Comparison of ENCODE assay signal across 20 cellular contexts in genomic region chr1:87981386-87981785, GRCh38.
DNase-seq lines count a peak whose midpoint lies in the region; ATAC-seq and TF ChIP-seq lines count a peak whose summit lies in the region.
"Had no signal": no experiment of that assay in that cellular context is flagged by ENCODE, and none has a peak within 500 bp of the region (broad histone marks: within the 10 kb centered on the region; RNA-seq: fewer than 3 reads in every experiment).

No MANE protein-coding gene starts in this region.

- H2BK5ac ChIP-seq in mesendoderm (ENCODE audit: low read length) = no peak overlapping the region

- in situ Hi-C loops in Panc1 (cut with HindIII; ENCODE audit: low pct_unique_long_range_greater_than_20kb, low sequenced_read_pairs) = no loop called here

- no TSS peak for BruUV-seq in Panc1 (replicated peaks; lab: Mats Ljungman, UMichigan)

- H3K4me1 ChIP-seq in Panc1 (ENCODE audit: control insufficient read depth, insufficient read depth, low read length) = no peaks in the 10 kb centered on the region
- H3K4me1 ChIP-seq in mesendoderm (ENCODE audit: control insufficient read depth, low read depth, low read length) = no peaks in the 10 kb centered on the region
- H3K4me1 ChIP-seq in mucosa of descending colon (ENCODE audit: low read depth) = no peaks in the 10 kb centered on the region
- H3K4me1 ChIP-seq: A549, BLaER1, HAP-1 had no signal

- CTCF ChIA-PET in activated CD4-positive, alpha-beta T cell treated with anti-CD3 and anti-CD28 coated beads for 36 hours (lab: Charles Lee) = no interaction called here
- CTCF ChIA-PET in activated CD4-positive, alpha-beta T cell treated with anti-CD3 and anti-CD28 coated beads, Interleukin-2, amount 10 ng/mL, durations not matched to agents 7 days and 5 days (lab: Charles Lee) = no interaction called here
- CTCF ChIA-PET in Panc1 (lab: Charles Lee) = no interaction called here

- DNase-seq in activated CD4-positive, alpha-beta T cell treated with anti-CD3 and anti-CD28 coated beads for 36 hours = no peak
- no peak for DNase-seq in activated CD4-positive, alpha-beta T cell treated with anti-CD3 and anti-CD28 coated beads, Interleukin-2, amount 10 ng/mL, durations not matched to agents 7 days and 5 days
- DNase-seq in AG10803 (ENCODE audit: low read depth) (peak; percentile 6), Panc1 (ENCODE audit: low read depth, low spot score) (no peak), mesendoderm (no peak), mucosa of descending colon (no peak), RKO (ENCODE audit: low spot score) (no peak)
- DNase-seq: CD4-positive, alpha-beta memory T cell; DMS 273 treated with DMSO at 0.1 percent for 48 hours; DMS53; DND-41; EL had no signal

- no peak overlapping the region for H3K56ac ChIP-seq in mesendoderm (ENCODE audit: low read length)

- H2AK5ac ChIP-seq in mesendoderm (ENCODE audit: low read length) = no peak overlapping the region

- H3K4me3 ChIP-seq in AG10803 (ENCODE audit: low read length) (no peak overlapping the region), Panc1 (ENCODE audit: low read depth in 2 of 2, low read length in 2 of 2) (no peak overlapping the region), mesendoderm (ENCODE audit: low read length) (no peak overlapping the region), mucosa of descending colon (no peak overlapping the region)
- H3K4me3 ChIP-seq: A549, BLaER1, GM12878, HAP-1 had no signal

- no peak overlapping the region for H3K18ac ChIP-seq in mesendoderm (ENCODE audit: low read length)

- POLR2A ChIA-PET in activated CD4-positive, alpha-beta T cell treated with anti-CD3 and anti-CD28 coated beads for 36 hours (lab: Charles Lee) = no interaction called here
- POLR2A ChIA-PET in activated CD4-positive, alpha-beta T cell treated with anti-CD3 and anti-CD28 coated beads, Interleukin-2, amount 10 ng/mL, durations not matched to agents 7 days and 5 days (lab: Charles Lee) = no interaction called here
- POLR2A ChIA-PET in Panc1 (lab: Charles Lee) = no interaction called here

- H3K9me3 ChIP-seq in Panc1 (ENCODE audit: control insufficient read depth, insufficient read depth, low read depth, low read length) = no peaks in the 10 kb centered on the region
- H3K9me3 ChIP-seq in mucosa of descending colon = no peaks in the 10 kb centered on the region
- H3K9me3 ChIP-seq: A549, BLaER1, HAP-1 had no signal

- no peak for TF ChIP-seq CTCF in AG10803 (conservative IDR thresholded peaks at IDR 0.05; ENCODE audit: low read length)
- no peak for TF ChIP-seq CTCF in Panc1 (IDR thresholded peaks at IDR 0.05)
- no peak for TF ChIP-seq CTCF in mucosa of descending colon (IDR thresholded peaks at IDR 0.05)

- no peaks in the 10 kb centered on the region for H3K36me3 Mint-ChIP-seq in activated CD4-positive, alpha-beta T cell treated with anti-CD3 and anti-CD28 coated beads for 36 hours (ENCODE audit: low read depth)
- H3K36me3 Mint-ChIP-seq in activated CD4-positive, alpha-beta T cell treated with anti-CD3 and anti-CD28 coated beads, Interleukin-2, amount 10 ng/mL, durations not matched to agents 7 days and 5 days (ENCODE audit: low read depth) = no peaks in the 10 kb centered on the region
- H3K36me3 Mint-ChIP-seq: CD14-positive monocyte; CD4-positive, alpha-beta memory T cell; IgD-negative memory B cell had no signal

- no peaks in the 10 kb centered on the region for H3K79me2 ChIP-seq in mesendoderm (ENCODE audit: control insufficient read depth, insufficient read depth, low read length)

- H3K4me3 Mint-ChIP-seq in activated CD4-positive, alpha-beta T cell treated with anti-CD3 and anti-CD28 coated beads for 36 hours = no peak overlapping the region
- H3K4me3 Mint-ChIP-seq in activated CD4-positive, alpha-beta T cell treated with anti-CD3 and anti-CD28 coated beads, Interleukin-2, amount 10 ng/mL, durations not matched to agents 7 days and 5 days = no peak overlapping the region
- H3K4me3 Mint-ChIP-seq: CD14-positive monocyte; CD4-positive, alpha-beta memory T cell; IgD-negative memory B cell had no signal

- H3K9ac ChIP-seq in mesendoderm (ENCODE audit: low read length) = no peak overlapping the region
- H3K9ac ChIP-seq: BLaER1 had no signal

- no peak overlapping the region for H3K4me2 ChIP-seq in mesendoderm (ENCODE audit: low read length)
- H3K4me2 ChIP-seq: A549, BLaER1 had no signal

- peak overlapping the region; percentile 8 for H3K27ac Mint-ChIP-seq in activated CD4-positive, alpha-beta T cell treated with anti-CD3 and anti-CD28 coated beads for 36 hours
- no peak overlapping the region for H3K27ac Mint-ChIP-seq in activated CD4-positive, alpha-beta T cell treated with anti-CD3 and anti-CD28 coated beads, Interleukin-2, amount 10 ng/mL, durations not matched to agents 7 days and 5 days
- H3K27ac Mint-ChIP-seq: CD14-positive monocyte; CD4-positive, alpha-beta memory T cell; IgD-negative memory B cell had no signal

- no peaks in the 10 kb centered on the region for H3K9me3 Mint-ChIP-seq in activated CD4-positive, alpha-beta T cell treated with anti-CD3 and anti-CD28 coated beads for 36 hours (ENCODE audit: low read depth)
- H3K9me3 Mint-ChIP-seq in activated CD4-positive, alpha-beta T cell treated with anti-CD3 and anti-CD28 coated beads, Interleukin-2, amount 10 ng/mL, durations not matched to agents 7 days and 5 days = no peaks in the 10 kb centered on the region
- H3K9me3 Mint-ChIP-seq: CD14-positive monocyte; CD4-positive, alpha-beta memory T cell; IgD-negative memory B cell had no signal

- no peak for ATAC-seq in activated CD4-positive, alpha-beta T cell treated with anti-CD3 and anti-CD28 coated beads for 36 hours
- no peak for ATAC-seq in Panc1
- ATAC-seq in mucosa of descending colon = no peak
- ATAC-seq: A549, GM12878, HepG2 had no signal

- peak overlapping the region; percentile 17 for H4K8ac ChIP-seq in mesendoderm (ENCODE audit: low read depth, low read length)

- whole genome bisulfite sequencing in mesendoderm (ENCODE audit: extremely low coverage, insufficient coverage, low lambda C conversion rate) = 100% methylated on average over 1 of the region's 2 CpGs

- no peaks in the 10 kb centered on the region for H3K4me1 Mint-ChIP-seq in activated CD4-positive, alpha-beta T cell treated with anti-CD3 and anti-CD28 coated beads for 36 hours
- no peaks in the 10 kb centered on the region for H3K4me1 Mint-ChIP-seq in activated CD4-positive, alpha-beta T cell treated with anti-CD3 and anti-CD28 coated beads, Interleukin-2, amount 10 ng/mL, durations not matched to agents 7 days and 5 days
- H3K4me1 Mint-ChIP-seq: CD14-positive monocyte; CD4-positive, alpha-beta memory T cell had no signal

- H3K36me3 ChIP-seq in Panc1 (ENCODE audit: control insufficient read depth, insufficient read depth, low read length) (no peaks in the 10 kb centered on the region), mesendoderm (ENCODE audit: control insufficient read depth, insufficient read depth, low read length) (no peaks in the 10 kb centered on the region), mucosa of descending colon (ENCODE audit: low read depth) (no peaks in the 10 kb centered on the region)
- H3K36me3 ChIP-seq: BLaER1, HAP-1 had no signal

- intact Hi-C loops in activated CD4-positive, alpha-beta T cell treated with anti-CD3 and anti-CD28 coated beads for 36 hours (cut with DNase I, micrococcal nuclease) = no loop called here
- intact Hi-C loops in Panc1 (cut with micrococcal nuclease; ENCODE audit: unreplicated experiment) = no loop called here
- intact Hi-C loops in mucosa of descending colon (cut with DNase I, micrococcal nuclease) = no loop called here

- peaks cover 4% of the 10 kb centered on the region for H3K27me3 Mint-ChIP-seq in activated CD4-positive, alpha-beta T cell treated with anti-CD3 and anti-CD28 coated beads for 36 hours
- no peaks in the 10 kb centered on the region for H3K27me3 Mint-ChIP-seq in activated CD4-positive, alpha-beta T cell treated with anti-CD3 and anti-CD28 coated beads, Interleukin-2, amount 10 ng/mL, durations not matched to agents 7 days and 5 days

- peak overlapping the region; percentile 42; the same call in 1 of the 2 replicates for H3K27ac ChIP-seq in Panc1 (ENCODE audit: low read length)
- no peak overlapping the region for H3K27ac ChIP-seq in mesendoderm (ENCODE audit: low read depth, low read length)
- H3K27ac ChIP-seq: 22Rv1, BLaER1 had no signal

- no peaks in the 10 kb centered on the region for H3K79me1 ChIP-seq in mesendoderm (ENCODE audit: low read length)

- H2BK15ac ChIP-seq in mesendoderm (replicated peaks; ENCODE audit: low read depth) = no peak overlapping the region

- no peak overlapping the region for H2BK120ac ChIP-seq in mesendoderm (ENCODE audit: low read depth, low read length)

- H3K4ac ChIP-seq in mesendoderm (ENCODE audit: low read depth, low read length) = no peak overlapping the region

- H4K5ac ChIP-seq in mesendoderm (ENCODE audit: low read length) = no peak overlapping the region

- H3K27me3 ChIP-seq in Panc1 (ENCODE audit: control insufficient read depth, insufficient read depth, low read length) = no peaks in the 10 kb centered on the region
- no peaks in the 10 kb centered on the region for H3K27me3 ChIP-seq in mesendoderm (ENCODE audit: insufficient read depth, low read length, poor library complexity)
- H3K27me3 ChIP-seq: BLaER1 had no signal

- H3K23ac ChIP-seq in mesendoderm (ENCODE audit: low read length) = no peak overlapping the region
